ENCODE assay signal across 10 cellular contexts in genomic region chr7:5834062-5834790, GRCh38. TPM values are rescaled to one million over a fixed set of nuclear protein-coding genes. Genes with fewer than 3 reads are reported as not detected.
"Had no signal": no experiment of that assay in that cellular context is flagged by ENCODE, and none has a peak within 500 bp of the region (broad histone marks: within the 10 kb centered on the region; RNA-seq: fewer than 3 reads in every experiment).

No MANE protein-coding gene starts in this region.

RNA-seq across cellular contexts. Expression of gene OCM, which starts 46.4 kb away (rescaled TPM):
- total RNA-seq: activated B cell treated with CpG ODN at 0.5 μM for 24 hours, body of pancreas, dermis microvascular lymphatic vessel endothelial cell, fibroblast of lung, frontal cortex, heart left ventricle, lung microvascular endothelial cell, progenitor cell of endocrine pancreas, right cardiac atrium, smooth muscle cell had no signal
- polyA plus RNA-seq: fibroblast of lung, heart left ventricle, right cardiac atrium, smooth muscle cell had no signal
